Comparison of ENCODE assay signal across 27 cellular contexts in the genomic region with DNA sequence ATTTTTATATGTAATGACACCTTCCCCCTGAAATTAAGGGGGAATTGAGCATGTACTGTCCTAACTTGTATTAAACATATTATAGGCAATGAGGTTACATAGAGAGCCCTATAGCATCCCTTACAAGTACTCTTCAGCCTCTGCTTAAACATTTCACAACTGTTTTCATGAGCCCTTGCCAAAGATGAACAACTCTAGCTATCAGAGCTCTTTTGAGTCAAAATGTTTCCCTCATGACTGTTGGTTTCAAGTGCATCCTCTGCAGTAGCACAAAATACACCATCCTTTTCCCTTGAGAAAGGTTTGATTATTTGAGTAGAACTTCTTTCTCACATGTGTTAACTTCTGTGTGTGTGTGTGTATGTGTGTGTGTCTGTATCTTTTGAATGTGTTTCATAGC.
"Had no signal": no experiment of that assay in that cellular context is flagged by ENCODE, and none has a peak within 500 bp of the region (broad histone marks: within the 10 kb centered on the region; RNA-seq: fewer than 3 reads in every experiment).

No MANE protein-coding gene starts in this region.

- H3K4me1 ChIP-seq: heart right ventricle, neural progenitor cell, prostate gland, right atrium auricular region, stomach, thyroid gland, vagina had no signal

- DNase-seq: cerebellar nuclear complex; dorsolateral prefrontal cortex; effector CD4-positive, alpha-beta T cell; foreskin melanocyte; glutamatergic neuron; heart right ventricle; hippocampal formation; islet precursor cell; kidney glomerular epithelial cell; mucosa of descending colon; naive B cell; stimulated activated CD4-positive, alpha-beta T cell treated with anti-CD3 and anti-CD28 coated beads, Interleukin-12 subunit alpha, Interleukin-12 subunit beta, amount 100 ng/mL, for 4 hours; stimulated activated CD4-positive, alpha-beta T cell treated with anti-CD3 and anti-CD28 coated beads, Interleukin-1b, Interleukin-23, amount 100 ng/mL, for 48 hours; stimulated activated CD4-positive, alpha-beta T cell treated with anti-CD3 and anti-CD28 coated beads, Interleukin-4, amount 100 ng/mL, for 1 hour; stimulated activated naive CD4-positive, alpha-beta T cell treated with Interleukin-2 at 50 U/mL for 16 hours; stomach; thyroid gland; trophoblast cell had no signal

- H3K4me2 ChIP-seq: neural progenitor cell had no signal

- H3K36me3 ChIP-seq: heart right ventricle, neural progenitor cell, prostate gland, right atrium auricular region, stomach, thyroid gland, vagina had no signal

- H3K9ac ChIP-seq: neural progenitor cell had no signal

- H3K9me3 ChIP-seq: prostate gland, right atrium auricular region, thyroid gland, vagina had no signal

- H3K27me3 ChIP-seq: dorsolateral prefrontal cortex, heart right ventricle, neural progenitor cell, right atrium auricular region, stomach, thyroid gland, vagina had no signal

- H2AFZ ChIP-seq: neural progenitor cell had no signal

- H3K4me3 ChIP-seq: dorsolateral prefrontal cortex, heart right ventricle, lung, mucosa of descending colon, neural progenitor cell, prostate gland, right atrium auricular region, skin epidermis, stomach, thyroid gland, vagina had no signal

- H3K27ac ChIP-seq: dorsolateral prefrontal cortex, heart right ventricle, neural progenitor cell, prostate gland, right atrium auricular region, skin epidermis, stomach, thyroid gland, vagina had no signal

- ATAC-seq: heart right ventricle; mucosa of descending colon; natural killer cell treated with Interleukin-12 subunit alpha and Interleukin-12 subunit beta and Interleukin-15 and Interleukin-18, amount 100 ng/mL, for 72 hours; sciatic nerve; stimulated activated effector memory CD8-positive, alpha-beta T cell treated with anti-CD3 and anti-CD28 coated beads, Interleukin-12 subunit alpha, Interleukin-12 subunit beta, amount 100 ng/mL, for 72 hours had no signal
